In genomic region chr22:48576333-48577013, GRCh38 we compare ENCODE assay signal across 9 cellular contexts.
DNase-seq lines count a peak whose midpoint lies in the region; ATAC-seq and TF ChIP-seq lines count a peak whose summit lies in the region.
"Had no signal": no experiment of that assay in that cellular context is flagged by ENCODE, and none has a peak within 500 bp of the region (broad histone marks: within the 10 kb centered on the region; RNA-seq: fewer than 3 reads in every experiment).

No MANE protein-coding gene starts in this region.

- peak overlapping the region; percentile 76 for H3K27ac ChIP-seq in substantia nigra (ENCODE audit: low read depth, low read length, poor library complexity, severe bottlenecking)

- CTCF ChIA-PET in WTC11 (lab: Charles Lee), result interaction anchor here (0.6 to 2.1 kb wide), 14 partner anchors 8 to 729 kb away, joined by 3 to 9 read pairs (median 4); no protein-coding TSS in a partner anchor

- peaks cover 14% of the 10 kb centered on the region for H3K4me1 Mint-ChIP-seq in WTC11

- no peak overlapping the region for H3K27ac Mint-ChIP-seq in WTC11

- DNase-seq in NCI-H1694 treated with DMSO at 0.1 percent for 48 hours (lab: John Stamatoyannopoulos, UW) (peak; percentile 43), NCI-H1694 (lab: John Stamatoyannopoulos, UW) (no peak), WTC11 (ENCODE audit: low spot score) (peak; percentile 67), iris pigment epithelial cell (ENCODE audit: low read depth) (peak; percentile 2), substantia nigra (lab: John Stamatoyannopoulos, UW) (peak in 38 of 49 donors; percentile 19 to 80 (median 49)), inferior parietal cortex (ENCODE audit: extremely low spot score) (no peak)
- DNase-seq: Karpas-422 had no signal

- no peak overlapping the region for H3K4me3 Mint-ChIP-seq in WTC11

- peaks cover 8% of the 10 kb centered on the region for H3K36me3 Mint-ChIP-seq in WTC11

- ATAC-seq in WTC11 (peak; percentile 43), HG03571 (IDR thresholded peaks at IDR 0.05; ENCODE audit: unreplicated experiment) (no peak), HG03342 (IDR thresholded peaks at IDR 0.05; ENCODE audit: unreplicated experiment) (no peak)

- POLR2A ChIA-PET in WTC11 (lab: Charles Lee), result no interaction called here

- peaks cover 7% of the 10 kb centered on the region for H3K9me3 Mint-ChIP-seq in WTC11

- peaks cover 13% of the 10 kb centered on the region for H3K27me3 Mint-ChIP-seq in WTC11 (ENCODE audit: low read depth)

- no peak for TF ChIP-seq CTCF in WTC11 (IDR thresholded peaks at IDR 0.05)

TF ChIP-seq in WTC11, 78 proteins besides CTCF, POLR2A, EP300 and RAD21:
- no peak for TF ChIP-seq ZNF121 (CRISPR knock-in tag; IDR thresholded peaks at IDR 0.05)
- no peak for TF ChIP-seq SMAD4 (CRISPR knock-in tag; IDR thresholded peaks at IDR 0.05)
- TF ChIP-seq ZBTB21 (CRISPR knock-in tag; IDR thresholded peaks at IDR 0.05; ENCODE audit: borderline replicate concordance), result no peak
- peak; percentile 10; the same call in 1 of the 2 replicates for TF ChIP-seq E2F5 (CRISPR knock-in tag; IDR thresholded peaks at IDR 0.05)
- TF ChIP-seq TEAD1 (CRISPR knock-in tag; IDR thresholded peaks at IDR 0.05), result no peak
- no peak for TF ChIP-seq EMX1 (CRISPR knock-in tag; IDR thresholded peaks at IDR 0.05)
- no peak for TF ChIP-seq CREB1 (CRISPR knock-in tag; IDR thresholded peaks at IDR 0.05)
- no peak for TF ChIP-seq ZMAT4 (CRISPR knock-in tag; IDR thresholded peaks at IDR 0.05)
- TF ChIP-seq ZNF423 (CRISPR knock-in tag; IDR thresholded peaks at IDR 0.05), result 0 out of 2 replicates have a peak, but pooled peaks have one; percentile 16
- no peak for TF ChIP-seq GABPB1 (CRISPR knock-in tag; IDR thresholded peaks at IDR 0.05)

Comparison
In these comparisons a context has a peak if more than half of its experiments do, and no peak if none do; other contexts are left out.
1. DNase-seq: peak in NCI-H1694 treated with DMSO at 0.1 percent for 48 hours (single experiment), WTC11 (single experiment), iris pigment epithelial cell (single experiment) and substantia nigra (38 of 49); none in NCI-H1694 (single experiment) and inferior parietal cortex (single experiment).